17 cellular contexts compared by ENCODE assay signal in the genomic region with DNA sequence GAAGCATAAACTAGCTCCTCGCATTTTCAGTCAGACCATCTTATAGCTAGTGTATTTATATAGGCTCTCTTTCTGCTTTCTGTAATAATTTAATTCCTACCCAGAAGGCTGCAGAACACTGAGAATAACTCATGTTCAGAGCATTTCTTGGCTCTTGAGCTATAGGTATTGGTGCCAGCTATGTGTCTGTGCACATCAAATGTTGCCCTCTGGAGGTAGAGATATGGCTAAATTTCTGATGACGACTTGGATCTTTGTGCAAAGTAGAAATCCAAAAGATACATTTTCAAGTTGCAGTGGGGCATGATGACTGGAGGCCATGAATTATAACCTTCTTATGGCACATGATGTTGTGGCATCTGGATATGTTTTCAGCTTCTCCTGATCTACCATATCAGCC.
A peak's percentile ranks its signal among the peaks of the same experiment; 100 is the strongest.
DNase-seq lines count a peak whose midpoint lies in the region; ATAC-seq and TF ChIP-seq lines count a peak whose summit lies in the region.
"Had no signal": no experiment of that assay in that cellular context is flagged by ENCODE, and none has a peak within 500 bp of the region (broad histone marks: within the 10 kb centered on the region; RNA-seq: fewer than 3 reads in every experiment).

No MANE protein-coding gene starts in this region.

- DNase-seq in left ventricle myocardium superior (no peak), heart right ventricle (no peak), fibroblast of the conjunctiva (ENCODE audit: low read depth) (peak; percentile 12), tibial artery (no peak), GM10266 (ENCODE audit: extremely low spot score) (no peak), right lobe of liver (no peak)
- DNase-seq in activated CD4-positive, alpha-beta T cell treated with anti-CD3 and anti-CD28 coated beads, Interleukin-2, amount 10 ng/mL, durations not matched to agents 7 days and 5 days: no peak
- DNase-seq: activated CD8-positive, alpha-beta T cell treated with anti-CD3 and anti-CD28 coated beads for 36 hours; effector memory CD4-positive, alpha-beta T cell; H9; KG1; mucosa of descending colon; NCI-H2029 treated with DMSO at 0.1 percent for 48 hours; pancreas; SIG-M5 had no signal

- H3K9me3 Mint-ChIP-seq in activated CD4-positive, alpha-beta T cell treated with anti-CD3 and anti-CD28 coated beads, Interleukin-2, amount 10 ng/mL, durations not matched to agents 7 days and 5 days: no peaks in the 10 kb centered on the region
- H3K9me3 Mint-ChIP-seq: activated CD8-positive, alpha-beta T cell treated with anti-CD3 and anti-CD28 coated beads for 36 hours; activated T-helper 2 cell treated with anti-CD3 and anti-CD28 coated beads, Interferon-gamma antibody, Interleukin-2, Interleukin-4, amounts not matched to agents 10 μg/mL and 5 μg/mL and 100 μg/mL, durations not matched to agents 14 hours and 24 hours and 36 hours; H9 had no signal

- H3K27ac ChIP-seq in heart right ventricle (no peak overlapping the region), tibial artery (no peak overlapping the region), right lobe of liver (no peak overlapping the region)
- H3K27ac ChIP-seq: pancreas had no signal

- H3K4me3 Mint-ChIP-seq in activated CD4-positive, alpha-beta T cell treated with anti-CD3 and anti-CD28 coated beads, Interleukin-2, amount 10 ng/mL, durations not matched to agents 7 days and 5 days: no peak overlapping the region
- H3K4me3 Mint-ChIP-seq: activated CD8-positive, alpha-beta T cell treated with anti-CD3 and anti-CD28 coated beads for 36 hours; H9 had no signal

- TF ChIP-seq CTCF in heart right ventricle (IDR thresholded peaks at IDR 0.05) (peak in 3 of 9 donors; percentile 20 to 27 (median 26)), tibial artery (IDR thresholded peaks at IDR 0.05) (peak; percentile 13 to 30), GM10266 (IDR thresholded peaks at IDR 0.05; ENCODE audit: control insufficient read depth, insufficient read depth, low read depth, missing control alignments) (no peak), right lobe of liver (IDR thresholded peaks at IDR 0.05) (no peak)

- H3K9me3 ChIP-seq in heart right ventricle (no peaks in the 10 kb centered on the region), tibial artery (no peaks in the 10 kb centered on the region), right lobe of liver (no peaks in the 10 kb centered on the region)
- H3K9me3 ChIP-seq: mucosa of descending colon, pancreas had no signal

- CTCF ChIA-PET in activated CD4-positive, alpha-beta T cell treated with anti-CD3 and anti-CD28 coated beads, Interleukin-2, amount 10 ng/mL, durations not matched to agents 7 days and 5 days (lab: Charles Lee): interaction anchor here (0.7 to 1.2 kb wide), 2 partner anchors 36 to 157 kb away, joined by 3 read pairs; no protein-coding TSS in a partner anchor

- intact Hi-C loops in left ventricle myocardium superior (cut with micrococcal nuclease) (no loop called here), heart right ventricle (cut with DNase I) (no loop called here), tibial artery (cut with DNase I; ENCODE audit: low total_unique reads) (no loop called here), right lobe of liver (cut with DNase I) (loop anchor here in 1 of 2 donors (5.0 kb wide), 1 partner anchor 146 kb away; no protein-coding TSS in a partner anchor)

- peaks cover 0 to 85% (median 9%) of the 10 kb centered on the region in 9 donors for H3K36me3 ChIP-seq in heart right ventricle
- H3K36me3 ChIP-seq in tibial artery: peaks cover 31 to 45% (median 44%) of the 10 kb centered on the region in 3 donors
- no peaks in the 10 kb centered on the region for H3K36me3 ChIP-seq in right lobe of liver
- H3K36me3 ChIP-seq: pancreas had no signal

- no peak overlapping the region for H3K4me3 ChIP-seq in heart right ventricle
- H3K4me3 ChIP-seq in tibial artery: no peak overlapping the region
- no peak overlapping the region for H3K4me3 ChIP-seq in right lobe of liver
- H3K4me3 ChIP-seq: mucosa of descending colon, pancreas had no signal

- no peak overlapping the region for H3K27ac Mint-ChIP-seq in activated CD4-positive, alpha-beta T cell treated with anti-CD3 and anti-CD28 coated beads, Interleukin-2, amount 10 ng/mL, durations not matched to agents 7 days and 5 days
- H3K27ac Mint-ChIP-seq: activated CD8-positive, alpha-beta T cell treated with anti-CD3 and anti-CD28 coated beads for 36 hours; activated T-helper 2 cell treated with anti-CD3 and anti-CD28 coated beads, Interferon-gamma antibody, Interleukin-2, Interleukin-4, amounts not matched to agents 10 μg/mL and 5 μg/mL and 100 μg/mL, durations not matched to agents 14 hours and 24 hours and 36 hours; H9 had no signal

- POLR2A ChIA-PET in activated CD4-positive, alpha-beta T cell treated with anti-CD3 and anti-CD28 coated beads, Interleukin-2, amount 10 ng/mL, durations not matched to agents 7 days and 5 days (lab: Charles Lee): no interaction called here

- no peaks in the 10 kb centered on the region for H3K27me3 ChIP-seq in heart right ventricle
- no peaks in the 10 kb centered on the region for H3K27me3 ChIP-seq in tibial artery
- H3K27me3 ChIP-seq in right lobe of liver: no peaks in the 10 kb centered on the region
- H3K27me3 ChIP-seq: pancreas had no signal

- 62 to 70% methylated on average over 2 of the region's 2 CpGs for WGBS in heart right ventricle, 2 donors
- 77% methylated on average over 2 of the region's 2 CpGs for WGBS in right lobe of liver (ENCODE audit: insufficient coverage, low coverage, low lambda C conversion rate, missing lambda C conversion rate)

- no peaks in the 10 kb centered on the region for H3K36me3 Mint-ChIP-seq in activated CD4-positive, alpha-beta T cell treated with anti-CD3 and anti-CD28 coated beads, Interleukin-2, amount 10 ng/mL, durations not matched to agents 7 days and 5 days (ENCODE audit: low read depth)

- no peaks in the 10 kb centered on the region for H3K27me3 Mint-ChIP-seq in activated CD4-positive, alpha-beta T cell treated with anti-CD3 and anti-CD28 coated beads, Interleukin-2, amount 10 ng/mL, durations not matched to agents 7 days and 5 days
- H3K27me3 Mint-ChIP-seq: activated CD8-positive, alpha-beta T cell treated with anti-CD3 and anti-CD28 coated beads for 36 hours had no signal

- peaks cover 0 to 9% (median 0%) of the 10 kb centered on the region in 9 donors for H3K4me1 ChIP-seq in heart right ventricle
- peaks cover 0 to 4% (median 0%) of the 10 kb centered on the region in 4 donors for H3K4me1 ChIP-seq in tibial artery
- H3K4me1 ChIP-seq in right lobe of liver: no peaks in the 10 kb centered on the region
- H3K4me1 ChIP-seq: pancreas had no signal

- H3K4me1 Mint-ChIP-seq in activated CD4-positive, alpha-beta T cell treated with anti-CD3 and anti-CD28 coated beads, Interleukin-2, amount 10 ng/mL, durations not matched to agents 7 days and 5 days: no peaks in the 10 kb centered on the region

- ATAC-seq in left ventricle myocardium superior (peak; percentile 31), heart right ventricle (no peak), SK-N-SH treated with all-trans-retinoic acid at 6 μM for 48 hours (peak; percentile 76), right lobe of liver (no peak)
- ATAC-seq: activated CD8-positive, alpha-beta T cell treated with anti-CD3 and anti-CD28 coated beads for 36 hours; mucosa of descending colon; pancreas had no signal

- TF ChIP-seq POLR2A in right lobe of liver (IDR thresholded peaks at IDR 0.05): no peak

TF ChIP-seq in SK-N-SH treated with all-trans-retinoic acid at 6 μM for 48 hours, 23 proteins besides CTCF, POLR2A, EP300 and RAD21 (continues in another document):
- TF ChIP-seq ZC3H10 (CRISPR knock-in tag; IDR thresholded peaks at IDR 0.05) (no peak), ISL1 (CRISPR knock-in tag; IDR thresholded peaks at IDR 0.05) (no peak), TOX (CRISPR knock-in tag; IDR thresholded peaks at IDR 0.05; ENCODE audit: borderline replicate concordance) (no peak), BACH2 (CRISPR knock-in tag; IDR thresholded peaks at IDR 0.05; ENCODE audit: borderline replicate concordance) (no peak), ARNTL (CRISPR knock-in tag; IDR thresholded peaks at IDR 0.05; ENCODE audit: borderline replicate concordance, low read depth) (no peak), ESRRG (CRISPR knock-in tag; IDR thresholded peaks at IDR 0.05) (no peak), TCF4 (CRISPR knock-in tag; IDR thresholded peaks at IDR 0.05; ENCODE audit: borderline replicate concordance) (no peak), POU6F1 (CRISPR knock-in tag; IDR thresholded peaks at IDR 0.05; ENCODE audit: borderline replicate concordance, low read depth) (no peak), ZNF70 (CRISPR knock-in tag; IDR thresholded peaks at IDR 0.05) (no peak), RARB (CRISPR knock-in tag; IDR thresholded peaks at IDR 0.05) (no peak), CSDC2 (CRISPR knock-in tag; IDR thresholded peaks at IDR 0.05) (no peak), PPARA (CRISPR knock-in tag; IDR thresholded peaks at IDR 0.05; ENCODE audit: borderline replicate concordance) (no peak), ZNF8 (CRISPR knock-in tag; IDR thresholded peaks at IDR 0.05) (no peak), ZFP30 (CRISPR knock-in tag; IDR thresholded peaks at IDR 0.05) (no peak)
- TF ChIP-seq, protein P1, sequence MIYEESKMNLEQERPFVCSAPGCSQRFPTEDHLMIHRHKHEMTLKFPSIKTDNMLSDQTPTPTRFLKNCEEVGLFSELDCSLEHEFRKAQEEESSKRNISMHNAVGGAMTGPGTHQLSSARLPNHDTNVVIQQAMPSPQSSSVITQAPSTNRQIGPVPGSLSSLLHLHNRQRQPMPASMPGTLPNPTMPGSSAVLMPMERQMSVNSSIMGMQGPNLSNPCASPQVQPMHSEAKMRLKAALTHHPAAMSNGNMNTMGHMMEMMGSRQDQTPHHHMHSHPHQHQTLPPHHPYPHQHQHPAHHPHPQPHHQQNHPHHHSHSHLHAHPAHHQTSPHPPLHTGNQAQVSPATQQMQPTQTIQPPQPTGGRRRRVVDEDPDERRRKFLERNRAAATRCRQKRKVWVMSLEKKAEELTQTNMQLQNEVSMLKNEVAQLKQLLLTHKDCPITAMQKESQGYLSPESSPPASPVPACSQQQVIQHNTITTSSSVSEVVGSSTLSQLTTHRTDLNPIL (CRISPR knock-in tag; IDR thresholded peaks at IDR 0.05; ENCODE audit: low read depth): no peak

Comparison
In these comparisons a context has a peak if more than half of its experiments do, and no peak if none do; other contexts are left out.
1. ATAC-seq: peak in left ventricle myocardium superior (single experiment) and SK-N-SH treated with all-trans-retinoic acid at 6 μM for 48 hours (single experiment); none in heart right ventricle (0 of 8) and right lobe of liver (0 of 4).
2. CTCF ChIP-seq: peak in tibial artery (2 of 2); none in GM10266 (single experiment) and right lobe of liver (0 of 4).